In the genomic region with DNA sequence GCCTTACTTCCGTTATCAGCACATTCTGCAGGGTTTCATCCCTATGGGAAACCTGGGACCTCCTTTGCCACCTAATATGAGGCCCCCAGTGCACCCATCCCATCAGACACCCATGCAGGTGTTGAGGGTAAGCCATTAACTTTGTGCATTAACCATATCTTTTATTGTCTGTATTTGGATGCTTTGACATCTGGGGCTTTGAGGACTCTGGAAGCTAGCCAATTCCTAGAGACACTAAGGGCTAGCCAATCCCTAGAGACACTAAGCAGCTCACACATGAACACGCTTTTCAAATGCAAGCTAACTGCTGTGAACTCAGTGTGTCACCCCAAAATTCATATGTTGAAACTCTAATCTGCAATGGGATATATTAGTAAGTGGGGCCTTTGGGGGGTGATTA, we compare ENCODE assay signal across 20 cellular contexts.
"Had no signal": no experiment of that assay in that cellular context is flagged by ENCODE, and none has a peak within 500 bp of the region (broad histone marks: within the 10 kb centered on the region; RNA-seq: fewer than 3 reads in every experiment).

No MANE protein-coding gene starts in this region.

- H3K36me3 ChIP-seq: esophagus squamous epithelium, prostate gland, right atrium auricular region, thyroid gland had no signal

- DNase-seq: activated CD4-positive, alpha-beta T cell treated with anti-CD3 and anti-CD28 coated beads, Interleukin-2, amount 50 U/mL, for 4 hours; activated gamma-delta T cell treated with Interleukin-2 at 50 U/mL for 16 hours; activated T-cell treated with anti-CD3 and anti-CD28 coated beads for 4 hours; dermis blood vessel endothelial cell; effector memory CD4-positive, alpha-beta T cell; esophagus squamous epithelium; left cardiac atrium; mesenchymal stem cell; mucosa of descending colon; naive B cell; stimulated activated CD4-positive, alpha-beta T cell treated with anti-CD3 and anti-CD28 coated beads, Interleukin-12 subunit alpha, Interleukin-12 subunit beta, amount 100 ng/mL, for 4 hours; stimulated activated CD4-positive, alpha-beta T cell treated with anti-CD3 and anti-CD28 coated beads, Interleukin-2, amount 100 ng/mL, for 24 hours; stimulated activated naive CD4-positive, alpha-beta T cell treated with Interleukin-2 at 50 U/mL for 16 hours; thyroid gland had no signal

- H3K79me2 ChIP-seq: hepatocyte had no signal

- H3K4me1 ChIP-seq: esophagus squamous epithelium, prostate gland, right atrium auricular region, thyroid gland had no signal

- H2AFZ ChIP-seq: hepatocyte had no signal

- H3K27ac ChIP-seq: esophagus squamous epithelium, hepatocyte, prostate gland, right atrium auricular region, thyroid gland had no signal

- H3K27me3 Mint-ChIP-seq: activated naive CD8-positive, alpha-beta T cell; naive B cell had no signal

- H3K27me3 ChIP-seq: esophagus squamous epithelium, hepatocyte, right atrium auricular region, thyroid gland had no signal

- H3K4me1 Mint-ChIP-seq: naive B cell had no signal

- H3K36me3 Mint-ChIP-seq: activated naive CD8-positive, alpha-beta T cell; naive B cell had no signal

- H3K4me3 ChIP-seq: esophagus squamous epithelium, hepatocyte, mucosa of descending colon, prostate gland, right atrium auricular region, thyroid gland had no signal

- ATAC-seq: left cardiac atrium, mucosa of descending colon had no signal

- H3K27ac Mint-ChIP-seq: activated naive CD8-positive, alpha-beta T cell; activated T-helper 1 cell treated with anti-CD3 and anti-CD28 coated beads, Interleukin-12 subunit alpha, Interleukin-12 subunit beta, Interleukin-2, Interleukin-4 antibody, amounts not matched to agents 30 ng/mL and 10 ng/mL and 1 ng/mL, durations not matched to agents 14 hours and 24 hours and 36 hours; naive B cell had no signal

- H3K4me3 Mint-ChIP-seq: activated naive CD8-positive, alpha-beta T cell; activated T-helper 1 cell treated with anti-CD3 and anti-CD28 coated beads, Interleukin-12 subunit alpha, Interleukin-12 subunit beta, Interleukin-2, Interleukin-4 antibody, amounts not matched to agents 30 ng/mL and 10 ng/mL and 1 ng/mL, durations not matched to agents 14 hours and 24 hours and 36 hours; naive B cell; neural crest cell had no signal

- H3K4me2 ChIP-seq: hepatocyte had no signal

- H3K9me3 ChIP-seq: esophagus squamous epithelium, mucosa of descending colon, prostate gland, right atrium auricular region, thyroid gland had no signal
